Comparison of ENCODE assay signal across 8 cellular contexts in genomic region chr11:26297179-26297970, GRCh38. TPM values are rescaled to one million over a fixed set of nuclear protein-coding genes. Genes with fewer than 3 reads are reported as not detected.
DNase-seq lines count a peak whose midpoint lies in the region; ATAC-seq and TF ChIP-seq lines count a peak whose summit lies in the region.

No MANE protein-coding gene starts in this region.

- no peak overlapping the region for H2AFZ ChIP-seq in parathyroid adenoma

- no peak overlapping the region for H3K4me2 ChIP-seq in parathyroid adenoma (ENCODE audit: low read length)

- H3K9ac ChIP-seq in parathyroid adenoma: no peak overlapping the region

- peak; percentile 87 for ATAC-seq in GM21737 (IDR thresholded peaks at IDR 0.05; ENCODE audit: unreplicated experiment)
- ATAC-seq in GM19324 (IDR thresholded peaks at IDR 0.05; ENCODE audit: low FRiP score, unreplicated experiment): no peak

- H3K4me3 ChIP-seq in fibroblast of mammary gland (ENCODE audit: control insufficient read depth, low read depth, low read length) (no peak overlapping the region), parathyroid adenoma (ENCODE audit: low read depth, low read length) (no peak overlapping the region)

- no peaks in the 10 kb centered on the region for H3K27me3 ChIP-seq in parathyroid adenoma (ENCODE audit: control insufficient read depth, insufficient read depth, low read length)

- H3K9me3 ChIP-seq in parathyroid adenoma (ENCODE audit: control insufficient read depth, low read length): no peaks in the 10 kb centered on the region

- DNase-seq in GDM1 (lab: John Stamatoyannopoulos, UW) (peak; percentile 5), LHCN-M2 (ENCODE audit: low read depth) (peak; percentile 48), RPMI7951 (ENCODE audit: low read depth) (peak; percentile 38), fibroblast of mammary gland (ENCODE audit: low read depth) (peak; percentile 87)
- DNase-seq in stimulated activated CD4-positive, alpha-beta T cell treated with anti-CD3 and anti-CD28 coated beads, Interleukin-12 subunit alpha, Interleukin-12 subunit beta, amount 100 ng/mL, for 4 hours: no peak

- no peak overlapping the region for H3K27ac ChIP-seq in parathyroid adenoma

- no peaks in the 10 kb centered on the region for H3K4me1 ChIP-seq in parathyroid adenoma

- no peaks in the 10 kb centered on the region for H3K79me2 ChIP-seq in parathyroid adenoma

- TF ChIP-seq CTCF in fibroblast of mammary gland (conservative IDR thresholded peaks at IDR 0.05; ENCODE audit: control insufficient read depth, insufficient read depth, low read depth, low read length): peak; percentile 71
- peak; percentile 17 for TF ChIP-seq CTCF in parathyroid adenoma (IDR thresholded peaks at IDR 0.05)

- H3K36me3 ChIP-seq in parathyroid adenoma (ENCODE audit: control insufficient read depth, insufficient read depth, low read length): no peaks in the 10 kb centered on the region

RNA-seq across cellular contexts. Expression of gene ANO3, which starts 34.6 kb away (rescaled TPM):
- total RNA-seq in LHCN-M2 (2014; rRNA removed): not detected in 2 replicates
- not detected for polyA plus RNA-seq in LHCN-M2 (2012)
- 1.7 and 1.8 TPM in 2 replicates for total RNA-seq in RPMI7951 (2014; rRNA removed; shearing (Covaris generic))
